ENCODE assay signal across 9 cellular contexts in genomic region chr5:35857606-35858205, GRCh38. TPM values are rescaled to one million over a fixed set of nuclear protein-coding genes. Genes with fewer than 3 reads are reported as not detected.
DNase-seq lines count a peak whose midpoint lies in the region; ATAC-seq and TF ChIP-seq lines count a peak whose summit lies in the region.
"Had no signal": no experiment of that assay in that cellular context is flagged by ENCODE, and none has a peak within 500 bp of the region (broad histone marks: within the 10 kb centered on the region; RNA-seq: fewer than 3 reads in every experiment).

No MANE protein-coding gene starts in this region.

- intact Hi-C loops in Panc1 (cut with micrococcal nuclease; ENCODE audit: unreplicated experiment) = no loop called here

- POLR2A ChIA-PET in Panc1 (lab: Charles Lee) = no interaction called here

- peak; percentile 30; the same call in 1 of the 2 replicates for ATAC-seq in Panc1

- CTCF ChIA-PET in Panc1 (lab: Charles Lee) = interaction anchor here (0.6 kb wide), 1 partner anchor 68 kb away, joined by 11 read pairs; no protein-coding TSS in a partner anchor

- H3K27me3 ChIP-seq in Panc1 (ENCODE audit: control insufficient read depth, insufficient read depth, low read length) (no peaks in the 10 kb centered on the region), SJCRH30 (no peaks in the 10 kb centered on the region; the same call in 1 of the 2 replicates)
- no peaks in the 10 kb centered on the region for H3K27me3 ChIP-seq in effector memory CD4-positive, alpha-beta T cell (replicated peaks; ENCODE audit: control insufficient read depth, insufficient read depth, low read length, poor library complexity, severe bottlenecking)
- H3K27me3 ChIP-seq: cardiac muscle cell had no signal

- DNase-seq in GM04503 (ENCODE audit: low read depth) (peak; percentile 82), Panc1 (ENCODE audit: low read depth, low spot score) (no peak), skeletal muscle cell (ENCODE audit: low read depth) (peak; percentile 54), ACHN (no peak), SJCRH30 (no peak), NCI-H1930 (lab: John Stamatoyannopoulos, UW) (no peak)
- DNase-seq in effector memory CD4-positive, alpha-beta T cell = no peak
- DNase-seq in stimulated activated CD4-positive, alpha-beta T cell treated with anti-CD3 and anti-CD28 coated beads, Interleukin-15, amount 100 ng/mL, for 24 hours = no peak

- H3K9me3 ChIP-seq in Panc1 (ENCODE audit: control insufficient read depth, insufficient read depth, low read depth, low read length) (no peaks in the 10 kb centered on the region), SJCRH30 (replicated peaks) (no peaks in the 10 kb centered on the region; the same call in 1 of the 2 replicates)
- no peaks in the 10 kb centered on the region for H3K9me3 ChIP-seq in effector memory CD4-positive, alpha-beta T cell (ENCODE audit: control insufficient read depth, low read length)

- no peak for TF ChIP-seq CTCF in Panc1 (IDR thresholded peaks at IDR 0.05)

- H3K27ac ChIP-seq in Panc1 (ENCODE audit: low read length) (no peak overlapping the region), SJCRH30 (no peak overlapping the region)
- peak overlapping the region; percentile 99 for H3K27ac ChIP-seq in effector memory CD4-positive, alpha-beta T cell (ENCODE audit: insufficient read depth, low read length, poor library complexity, severe bottlenecking)
- H3K27ac ChIP-seq: cardiac muscle cell had no signal

- H3K36me3 ChIP-seq in Panc1 (ENCODE audit: control insufficient read depth, insufficient read depth, low read length) = no peaks in the 10 kb centered on the region
- peaks cover 33% of the 10 kb centered on the region for H3K36me3 ChIP-seq in effector memory CD4-positive, alpha-beta T cell (ENCODE audit: control insufficient read depth, insufficient read depth, low read length)
- H3K36me3 ChIP-seq in SJCRH30 = no peaks in the 10 kb centered on the region
- H3K36me3 ChIP-seq: cardiac muscle cell had no signal

- H3K4me1 ChIP-seq in Panc1 (ENCODE audit: control insufficient read depth, insufficient read depth, low read length) (no peaks in the 10 kb centered on the region), SJCRH30 (no peaks in the 10 kb centered on the region)
- H3K4me1 ChIP-seq in effector memory CD4-positive, alpha-beta T cell (ENCODE audit: control insufficient read depth, insufficient read depth, low read length, poor library complexity, severe bottlenecking) = peaks cover 28% of the 10 kb centered on the region

- no TSS peak for BruUV-seq in Panc1 (replicated peaks; lab: Mats Ljungman, UMichigan)

- H3K4me3 ChIP-seq in Panc1 (ENCODE audit: low read depth in 2 of 2, low read length in 2 of 2) (no peak overlapping the region), skeletal muscle cell (ENCODE audit: low read depth, low read length) (no peak overlapping the region), SJCRH30 (no peak overlapping the region)
- peak overlapping the region; percentile 64 for H3K4me3 ChIP-seq in effector memory CD4-positive, alpha-beta T cell (ENCODE audit: insufficient read depth, low read depth, low read length, poor library complexity, severe bottlenecking)
- H3K4me3 ChIP-seq: cardiac muscle cell had no signal

- in situ Hi-C loops in Panc1 (cut with HindIII; ENCODE audit: low pct_unique_long_range_greater_than_20kb, low sequenced_read_pairs) (no loop called here), ACHN (cut with HindIII; ENCODE audit: low pct_ligation_motif_present, low pct_unique_long_range_greater_than_20kb, low sequenced_read_pairs) (no loop called here)

RNA-seq across cellular contexts. Expression of gene IL7R, which starts 1.0 kb away (rescaled TPM):
- 0.90 TPM for total RNA-seq in Panc1 (2021; ENCODE audit: unreplicated experiment)
- 0.50 TPM for polyA plus RNA-seq in Panc1 (2012; ENCODE audit: insufficient read length)
- total RNA-seq in SJCRH30 (2014; rRNA removed; shearing (Covaris generic)) = 0.14 TPM in 1 of 2 replicates, not detected in the other
- total RNA-seq: cardiac muscle cell had no signal
- polyA plus RNA-seq: cardiac muscle cell had no signal

Comparison
In these comparisons a context has a peak if more than half of its experiments do, and no peak if none do; other contexts are left out.
1. DNase-seq: peak in GM04503 (single experiment) and skeletal muscle cell (single experiment); none in Panc1 (single experiment), effector memory CD4-positive, alpha-beta T cell (0 of 3), ACHN (single experiment), stimulated activated CD4-positive, alpha-beta T cell treated with anti-CD3 and anti-CD28 coated beads, Interleukin-15, amount 100 ng/mL, for 24 hours (single experiment), SJCRH30 (0 of 2) and NCI-H1930 (0 of 2).